Comparison of ENCODE assay signal across 26 cellular contexts in genomic region chr5:92748072-92748676, GRCh38.
"Had no signal": no experiment of that assay in that cellular context is flagged by ENCODE, and none has a peak within 500 bp of the region (broad histone marks: within the 10 kb centered on the region; RNA-seq: fewer than 3 reads in every experiment).

No MANE protein-coding gene starts in this region.

- H3K4me2 ChIP-seq: hepatocyte, neural progenitor cell had no signal

- H3K9me3 Mint-ChIP-seq: nephron; neural progenitor cell; stimulated activated memory B cell treated with anti-CD40 and anti-IgM and Interleukin-4, amounts not matched to agents 10 μg/mL and 1 μg/mL and 100 μg/mL, for 72 hours; type B pancreatic cell had no signal

- DNase-seq: dorsolateral prefrontal cortex; effector CD4-positive, alpha-beta T cell; foreskin keratinocyte; heart left ventricle; left cardiac atrium; left lung; mesendoderm; midbrain; naive thymus-derived CD4-positive, alpha-beta T cell; sigmoid colon; spleen; stimulated activated CD4-positive, alpha-beta T cell treated with anti-CD3 and anti-CD28 coated beads, Interleukin-4, amount 100 ng/mL, for 4 hours; stimulated activated naive CD8-positive, alpha-beta T cell treated with anti-CD3 and anti-CD28 coated beads, Interleukin-15, Interleukin-2, amounts not matched to agents 100 U/mL and 50 U/mL, for 24 hours; substantia nigra; testis; tibial artery had no signal

- H3K4me1 ChIP-seq: gastroesophageal sphincter, heart left ventricle, left lung, prostate gland, right atrium auricular region, sigmoid colon, spleen, testis, tibial artery had no signal

- H3K27me3 Mint-ChIP-seq: naive thymus-derived CD4-positive, alpha-beta T cell; stimulated activated memory B cell treated with anti-CD40 and anti-IgM and Interleukin-4, amounts not matched to agents 10 μg/mL and 1 μg/mL and 100 μg/mL, for 72 hours; type B pancreatic cell had no signal

- H3K27ac Mint-ChIP-seq: naive thymus-derived CD4-positive, alpha-beta T cell; nephron; neural progenitor cell; stimulated activated memory B cell treated with anti-CD40 and anti-IgM and Interleukin-4, amounts not matched to agents 10 μg/mL and 1 μg/mL and 100 μg/mL, for 72 hours; type B pancreatic cell had no signal

- H3K4me3 ChIP-seq: dorsolateral prefrontal cortex, gastroesophageal sphincter, heart left ventricle, hepatocyte, left lung, neural progenitor cell, prostate gland, right atrium auricular region, sigmoid colon, spleen, testis, tibial artery had no signal

- H3K4me1 Mint-ChIP-seq: naive thymus-derived CD4-positive, alpha-beta T cell; stimulated activated memory B cell treated with anti-CD40 and anti-IgM and Interleukin-4, amounts not matched to agents 10 μg/mL and 1 μg/mL and 100 μg/mL, for 72 hours had no signal

- H3K9me3 ChIP-seq: gastroesophageal sphincter, heart left ventricle, left lung, prostate gland, right atrium auricular region, sigmoid colon, spleen, testis, tibial artery had no signal

- H3K9ac ChIP-seq: neural progenitor cell had no signal

- ATAC-seq: esophagus mucosa; foreskin keratinocyte; gastroesophageal sphincter; heart left ventricle; left cardiac atrium; left lung; naive thymus-derived CD4-positive, alpha-beta T cell; stimulated activated memory B cell treated with anti-CD40 and anti-IgM and Interleukin-4, amounts not matched to agents 10 μg/mL and 1 μg/mL and 100 μg/mL, for 72 hours; stimulated activated naive CD8-positive, alpha-beta T cell treated with anti-CD3 and anti-CD28 coated beads, Interleukin-15, Interleukin-2, amounts not matched to agents 100 U/mL and 50 U/mL, for 24 hours had no signal

- H3K27ac ChIP-seq: dorsolateral prefrontal cortex, epithelial cell of prostate, foreskin keratinocyte, gastroesophageal sphincter, heart left ventricle, hepatocyte, left lung, neural progenitor cell, prostate gland, right atrium auricular region, sigmoid colon, spleen, testis, tibial artery had no signal

- H3K27me3 ChIP-seq: dorsolateral prefrontal cortex, foreskin keratinocyte, gastroesophageal sphincter, heart left ventricle, hepatocyte, left lung, neural progenitor cell, right atrium auricular region, sigmoid colon, spleen, testis, tibial artery had no signal

- H2AFZ ChIP-seq: hepatocyte, neural progenitor cell had no signal

- H3K36me3 Mint-ChIP-seq: naive thymus-derived CD4-positive, alpha-beta T cell; neural progenitor cell; stimulated activated memory B cell treated with anti-CD40 and anti-IgM and Interleukin-4, amounts not matched to agents 10 μg/mL and 1 μg/mL and 100 μg/mL, for 72 hours; type B pancreatic cell had no signal

- H3K36me3 ChIP-seq: gastroesophageal sphincter, heart left ventricle, left lung, neural progenitor cell, prostate gland, right atrium auricular region, sigmoid colon, spleen, tibial artery had no signal

- H3K4me3 Mint-ChIP-seq: naive thymus-derived CD4-positive, alpha-beta T cell; nephron; neural progenitor cell; stimulated activated memory B cell treated with anti-CD40 and anti-IgM and Interleukin-4, amounts not matched to agents 10 μg/mL and 1 μg/mL and 100 μg/mL, for 72 hours; type B pancreatic cell had no signal
